ENCODE assay signal across 14 cellular contexts in genomic region chr2:230751062-230751461, GRCh38. TPM values are rescaled to one million over a fixed set of nuclear protein-coding genes. Genes with fewer than 3 reads are reported as not detected.
DNase-seq lines count a peak whose midpoint lies in the region; ATAC-seq and TF ChIP-seq lines count a peak whose summit lies in the region.
"Had no signal": no experiment of that assay in that cellular context is flagged by ENCODE, and none has a peak within 500 bp of the region (broad histone marks: within the 10 kb centered on the region; RNA-seq: fewer than 3 reads in every experiment).

No MANE protein-coding gene starts in this region.

- no peaks in the 10 kb centered on the region for H3K27me3 Mint-ChIP-seq in T-cell

- H3K27ac Mint-ChIP-seq in T-cell: peak overlapping the region in 1 of 2 donors; percentile 48
- H3K27ac Mint-ChIP-seq: mesothelial cell of epicardium had no signal

- no peaks in the 10 kb centered on the region for H3K9me3 Mint-ChIP-seq in T-cell

- peaks cover 1% of the 10 kb centered on the region; the same call in 1 of the 2 replicates for H3K36me3 ChIP-seq in BJ (ENCODE audit: control insufficient read depth, insufficient read depth, low read length)

- TF ChIP-seq CTCF in BJ (IDR thresholded peaks at IDR 0.05; ENCODE audit: insufficient read depth, low read depth, low read length) (no peak), fibroblast of pulmonary artery (IDR thresholded peaks at IDR 0.05; ENCODE audit: low read length, missing control alignments) (no peak)

- DNase-seq in BJ (ENCODE audit: low read depth) (peak; percentile 56), T-cell (no peak), fibroblast of pulmonary artery (ENCODE audit: low read depth) (peak; percentile 76), Ammon's horn (ENCODE audit: low spot score) (no peak), DMS53 (lab: John Stamatoyannopoulos, UW) (no peak), cerebellum (ENCODE audit: low spot score) (no peak)
- DNase-seq: activated CD4-positive, alpha-beta T cell treated with anti-CD3 and anti-CD28 coated beads for 1 hour; DMS 273 treated with DMSO at 0.1 percent for 48 hours; effector memory CD4-positive, alpha-beta T cell; NCI-H748 treated with DMSO at 0.1 percent for 48 hours; stimulated activated CD4-positive, alpha-beta T cell treated with anti-CD3 and anti-CD28 coated beads, Interleukin-4, amount 100 ng/mL, for 1 hour had no signal

- peak; percentile 56 for ATAC-seq in GM19452 (IDR thresholded peaks at IDR 0.05; ENCODE audit: unreplicated experiment)
- ATAC-seq in T-cell (replicated peaks in 1 of 4): peak in 3 of 4 experiments; percentile 26 to 37 (median 35)
- ATAC-seq in GM21526 (IDR thresholded peaks at IDR 0.05; ENCODE audit: low FRiP score, unreplicated experiment): no peak

- H3K4me1 Mint-ChIP-seq in T-cell: peaks cover 78 to 89% (median 83%) of the 10 kb centered on the region in 3 donors
- H3K4me1 Mint-ChIP-seq: mesothelial cell of epicardium had no signal

- POLR2A ChIA-PET in BJ (lab: Charles Lee): no interaction called here
- POLR2A ChIA-PET in T-cell (lab: Charles Lee): interaction anchor here (0.7 kb wide), 2 partner anchors 643 to 1040 kb away, joined by 3 to 6 read pairs; no protein-coding TSS in a partner anchor

- CTCF ChIA-PET in BJ (lab: Yijun Ruan, JAX) (interaction anchor here (1.0 kb wide), 1 partner anchor 12 kb away, joined by 4 read pairs; no protein-coding TSS in a partner anchor), T-cell (lab: Charles Lee) (interaction anchor here in 1 of 2 donors (0.6 kb wide), 1 partner anchor 37 kb away, joined by 7 read pairs; no protein-coding TSS in a partner anchor)

- H3K4me3 ChIP-seq in BJ (ENCODE audit: low read depth, low read length) (no peak overlapping the region), fibroblast of pulmonary artery (replicated peaks; ENCODE audit: low read depth, low read length) (no peak overlapping the region)

- no peaks in the 10 kb centered on the region for H3K27me3 ChIP-seq in BJ (ENCODE audit: control insufficient read depth, insufficient read depth, low read length)

- H3K4me3 Mint-ChIP-seq in T-cell: no peak overlapping the region
- H3K4me3 Mint-ChIP-seq: mesothelial cell of epicardium had no signal

- peaks cover 38% of the 10 kb centered on the region for H3K36me3 Mint-ChIP-seq in T-cell

RNA-seq across cellular contexts. Expression of gene CAB39, which starts 38.4 kb away (rescaled TPM):
- polyA plus RNA-seq in BJ (2011; rRNA removed): 23.6 and 44.3 TPM in 2 replicates
- 30.0 and 35.2 TPM in 2 replicates for polyA minus RNA-seq in BJ (2011; rRNA and poly(A)+ RNA removed)
- total RNA-seq in T-cell (100 to 1,000 TPM in 1 of 5 donors, 10 to 100 TPM in 4; 91.7 to 102 (median 96.7) TPM), cerebellum (98.3 TPM)

Comparison
In these comparisons a context has a peak if more than half of its experiments do, and no peak if none do; other contexts are left out.
1. DNase-seq: peak in BJ (single experiment) and fibroblast of pulmonary artery (single experiment); none in T-cell (0 of 34), Ammon's horn (single experiment), DMS53 (single experiment) and cerebellum (single experiment).